9 cellular contexts compared by ENCODE assay signal in genomic region chr3:194313642-194314430, GRCh38. TPM values are rescaled to one million over a fixed set of nuclear protein-coding genes. Genes with fewer than 3 reads are reported as not detected.
A peak's percentile ranks its signal among the peaks of the same experiment; 100 is the strongest.
DNase-seq lines count a peak whose midpoint lies in the region; ATAC-seq and TF ChIP-seq lines count a peak whose summit lies in the region.
"Had no signal": no experiment of that assay in that cellular context is flagged by ENCODE, and none has a peak within 500 bp of the region (broad histone marks: within the 10 kb centered on the region; RNA-seq: fewer than 3 reads in every experiment).

No MANE protein-coding gene starts in this region.

- H3K4me1 ChIP-seq in RWPE2 (ENCODE audit: insufficient read depth, poor library complexity, severe bottlenecking) (peaks cover 12% of the 10 kb centered on the region), sigmoid colon (peaks cover 0 to 48% (median 42%) of the 10 kb centered on the region in 4 donors)

- H3K27me3 ChIP-seq in RWPE2 (ENCODE audit: insufficient read depth, poor library complexity, severe bottlenecking) (no peaks in the 10 kb centered on the region), sigmoid colon (no peaks in the 10 kb centered on the region)

- TF ChIP-seq EP300 in sigmoid colon (IDR thresholded peaks at IDR 0.05): no peak

- TF ChIP-seq CTCF in RWPE2 (IDR thresholded peaks at IDR 0.05; ENCODE audit: poor library complexity, severe bottlenecking): no peak
- TF ChIP-seq CTCF in sigmoid colon (IDR thresholded peaks at IDR 0.05): no peak

- no peak for ATAC-seq in RWPE2 (ENCODE audit: low read depth)
- ATAC-seq in Right ventricle myocardium superior (ENCODE audit: poor library complexity): peak; percentile 20
- no peak for ATAC-seq in HG03442 (IDR thresholded peaks at IDR 0.05; ENCODE audit: unreplicated experiment)
- no peak for ATAC-seq in GM18861 (IDR thresholded peaks at IDR 0.05; ENCODE audit: unreplicated experiment)
- no peak for ATAC-seq in HG03280 (IDR thresholded peaks at IDR 0.05; ENCODE audit: unreplicated experiment)

- no peaks in the 10 kb centered on the region for H3K9me3 ChIP-seq in RWPE2 (ENCODE audit: severe bottlenecking)
- H3K9me3 ChIP-seq in sigmoid colon: no peaks in the 10 kb centered on the region

- DNase-seq in GM03348 (ENCODE audit: low spot score): peak; percentile 28
- DNase-seq in RWPE2 (ENCODE audit: low spot score): peak; percentile 43
- peak; percentile 79 for DNase-seq in Right ventricle myocardium superior
- peak; percentile 94 for DNase-seq in sigmoid colon
- DNase-seq in stimulated activated CD8-positive, alpha-beta memory T cell treated with anti-CD3 and anti-CD28 coated beads, Interleukin-4, amount 100 ng/mL, for 48 hours: no peak
- DNase-seq: GF-D8 had no signal

- 62 to 74% methylated on average over 14 of the region's 14 CpGs for WGBS in sigmoid colon, 2 donors

- intact Hi-C loops in Right ventricle myocardium superior (cut with DNase I): loop anchor here (2.0 to 5.0 kb wide), 2 partner anchors 42 to 533 kb away; no protein-coding TSS in a partner anchor
- intact Hi-C loops in sigmoid colon (cut with DNase I): loop anchor here (2.0 to 5.0 kb wide), 4 partner anchors 107 to 525 kb away; no protein-coding TSS in a partner anchor

- no peak for TF ChIP-seq POLR2A in sigmoid colon (IDR thresholded peaks at IDR 0.05)

- H3K27ac ChIP-seq in RWPE2 (ENCODE audit: poor library complexity, severe bottlenecking): no peak overlapping the region
- H3K27ac ChIP-seq in sigmoid colon: peak overlapping the region; percentile 67 to 90 (median 82)

- H3K4me3 ChIP-seq in RWPE2 (ENCODE audit: severe bottlenecking): no peak overlapping the region
- H3K4me3 ChIP-seq in sigmoid colon: no peak overlapping the region

- H3K36me3 ChIP-seq in RWPE2 (ENCODE audit: low read depth) (peaks cover 7% of the 10 kb centered on the region), sigmoid colon (no peaks in the 10 kb centered on the region)

RNA-seq across cellular contexts. Expression of gene CPN2, which starts 37.3 kb away (rescaled TPM):
- total RNA-seq in Right ventricle myocardium superior (2.4 TPM), sigmoid colon (not detected)
- under 1 TPM in 1 of 3 donors, not detected in 2; 0.01 TPM for polyA plus RNA-seq in sigmoid colon

RNA-seq across cellular contexts. Expression of gene LRRC15, which starts 55.7 kb away (rescaled TPM):
- total RNA-seq in Right ventricle myocardium superior (0.16 TPM), sigmoid colon (under 1 TPM in 2 of 4 donors, not detected in 2; under 0.01 TPM)
- under 1 TPM; under 0.01 to 0.23 (median 0.20) TPM for polyA plus RNA-seq in sigmoid colon
